ENCODE assay signal across 17 cellular contexts in the genomic region with DNA sequence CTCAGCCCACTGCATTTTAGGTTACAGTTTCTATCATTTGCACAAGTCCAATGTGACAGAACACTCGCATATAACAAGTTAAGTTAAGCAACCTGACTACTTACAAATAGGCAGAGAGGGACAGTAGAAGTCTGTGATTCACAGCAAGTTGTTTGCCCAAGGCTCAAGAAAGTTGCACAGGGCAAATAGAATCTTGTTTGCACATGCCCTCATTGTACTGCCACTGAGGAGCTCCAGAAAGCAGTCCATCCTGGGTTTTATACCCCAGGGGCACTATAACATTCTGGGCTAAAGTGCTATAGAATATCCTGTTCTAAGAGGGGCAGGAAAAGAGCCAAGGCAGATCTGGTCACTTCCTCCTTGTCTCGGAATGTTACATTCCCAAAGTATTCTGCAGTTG.
"Had no signal": no experiment of that assay in that cellular context is flagged by ENCODE, and none has a peak within 500 bp of the region (broad histone marks: within the 10 kb centered on the region; RNA-seq: fewer than 3 reads in every experiment).

No MANE protein-coding gene starts in this region.

- H3K4me3 ChIP-seq: dorsolateral prefrontal cortex, thoracic aorta, vagina had no signal

- H3K27me3 ChIP-seq: dorsolateral prefrontal cortex, vagina had no signal

- H3K4me1 ChIP-seq: parathyroid adenoma, vagina had no signal

- H3K27ac ChIP-seq: dorsolateral prefrontal cortex, parathyroid adenoma, thoracic aorta, vagina had no signal

- DNase-seq: activated CD4-positive, alpha-beta T cell treated with anti-CD3 and anti-CD28 coated beads for 1 hour; activated CD4-positive, alpha-beta T cell treated with anti-CD3 and anti-CD28 coated beads, Interleukin-2, amount 50 U/mL, for 1 hour; activated CD8-positive, alpha-beta T cell treated with anti-CD3 and anti-CD28 coated beads, Interleukin-2, amount 10 ng/mL, durations not matched to agents 7 days and 5 days; aorta; central memory CD4-positive, alpha-beta T cell; dorsolateral prefrontal cortex; effector memory CD8-positive, alpha-beta T cell; kidney; midbrain; nucleus accumbens; right cardiac atrium; stimulated activated CD4-positive, alpha-beta T cell treated with anti-CD3 and anti-CD28 coated beads, Interleukin-4, amount 100 ng/mL, for 24 hours; stimulated activated naive CD4-positive, alpha-beta T cell treated with Interleukin-2 at 50 U/mL for 16 hours had no signal

- H3K36me3 ChIP-seq: thoracic aorta, vagina had no signal

- ATAC-seq: activated CD8-positive, alpha-beta T cell treated with anti-CD3 and anti-CD28 coated beads, Interleukin-2, amount 10 ng/mL, durations not matched to agents 7 days and 5 days; activated naive CD4-positive, alpha-beta T cell treated with anti-CD3 and anti-CD28 coated beads, Interleukin-2, amount 50 U/mL, for 72 hours; effector memory CD8-positive, alpha-beta T cell; right cardiac atrium had no signal

- H3K79me2 ChIP-seq: parathyroid adenoma had no signal

- H3K9ac ChIP-seq: parathyroid adenoma had no signal

- H2AFZ ChIP-seq: parathyroid adenoma had no signal

- H3K9me3 ChIP-seq: thoracic aorta, vagina had no signal
